ENCODE assay signal across 26 cellular contexts in the genomic region with DNA sequence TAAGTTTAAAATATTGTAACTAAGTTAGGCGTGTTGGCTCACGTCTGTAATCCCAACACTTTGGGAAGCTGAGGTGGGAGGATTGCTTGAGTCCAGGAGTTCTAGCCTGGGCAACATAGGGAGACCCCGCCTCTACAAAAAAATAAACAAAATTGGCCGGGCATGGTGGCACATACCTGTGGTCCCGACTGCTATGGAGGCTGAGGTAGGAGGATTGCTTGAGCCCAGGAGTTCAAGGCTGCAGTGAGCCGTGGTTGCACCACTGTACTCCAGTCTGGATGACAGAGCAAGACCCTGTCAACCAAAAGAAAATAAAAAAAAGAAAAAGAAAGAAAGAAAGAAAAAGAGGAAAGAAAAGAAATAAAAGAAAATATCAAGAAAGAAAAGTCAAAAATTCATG.
"Had no signal": no experiment of that assay in that cellular context is flagged by ENCODE, and none has a peak within 500 bp of the region (broad histone marks: within the 10 kb centered on the region; RNA-seq: fewer than 3 reads in every experiment).

No MANE protein-coding gene starts in this region.

- H3K36me3 ChIP-seq: brain microvascular endothelial cell, esophagus muscularis mucosa, gastrocnemius medialis had no signal

- H3K4me3 ChIP-seq: esophagus muscularis mucosa, gastrocnemius medialis had no signal

- ATAC-seq: activated CD4-positive, alpha-beta T cell treated with anti-CD3 and anti-CD28 coated beads for 36 hours; activated naive CD4-positive, alpha-beta T cell treated with anti-CD3 and anti-CD28 coated beads, Interleukin-2, amount 50 U/mL, for 72 hours; activated T-cell treated with anti-CD3 and anti-CD28 coated beads, Interleukin-2, amount 50 U/mL, for 72 hours; effector memory CD8-positive, alpha-beta T cell; foreskin keratinocyte; gastrocnemius medialis; T-helper 17 cell had no signal

- H3K9me3 ChIP-seq: esophagus muscularis mucosa, gastrocnemius medialis had no signal

- DNase-seq: activated CD4-positive, alpha-beta memory T cell treated with anti-CD3 and anti-CD28 coated beads, Interleukin-2, amount 10 ng/mL, durations not matched to agents 7 days and 5 days; activated CD4-positive, alpha-beta T cell treated with anti-CD3 and anti-CD28 coated beads for 36 hours; activated CD4-positive, alpha-beta T cell treated with anti-CD3 and anti-CD28 coated beads, Interleukin-2, amount 10 ng/mL, durations not matched to agents 24 days and 14 days; activated CD4-positive, CD25-positive, alpha-beta regulatory T cell; activated CD4-positive, CD25-positive, alpha-beta regulatory T cell treated with anti-CD3 and anti-CD28 coated beads, Interleukin-2, amount 50 U/mL, for 72 hours; activated CD8-positive, alpha-beta memory T cell treated with anti-CD3 and anti-CD28 coated beads, Interleukin-2, amount 50 U/mL, for 48 hours; activated gamma-delta T cell; activated naive CD4-positive, alpha-beta T cell; activated naive CD4-positive, alpha-beta T cell treated with anti-CD3 and anti-CD28 coated beads, Interleukin-2, amount 10 ng/mL, durations not matched to agents 7 days and 5 days; activated naive CD8-positive, alpha-beta T cell treated with anti-CD3 and anti-CD28 coated beads, Interleukin-2, amount 10 ng/mL, durations not matched to agents 7 days and 5 days; activated T-cell treated with anti-CD3 and anti-CD28 coated beads for 4 hours; activated T-cell treated with anti-CD3 and anti-CD28 coated beads, Interleukin-2, amount 50 U/mL, for 24 hours; activated T-cell treated with anti-CD3 and anti-CD28 coated beads, Interleukin-2, amount 50 U/mL, for 72 hours; brain microvascular endothelial cell; cortex of kidney; dermis blood vessel endothelial cell; effector CD4-positive, alpha-beta T cell; effector memory CD8-positive, alpha-beta T cell; erythroblast; foreskin keratinocyte; gastrocnemius medialis; T-helper 1 cell; T-helper 17 cell; T1000 had no signal

- H3K4me1 ChIP-seq: esophagus muscularis mucosa, foreskin keratinocyte, gastrocnemius medialis had no signal

- H3K27ac ChIP-seq: brain microvascular endothelial cell, esophagus muscularis mucosa, foreskin keratinocyte, gastrocnemius medialis had no signal

- H3K27me3 ChIP-seq: brain microvascular endothelial cell, esophagus muscularis mucosa, foreskin keratinocyte, gastrocnemius medialis had no signal
